15 cellular contexts compared by ENCODE assay signal in genomic region chr3:47469616-47470015, GRCh38.
"Had no signal": no experiment of that assay in that cellular context is flagged by ENCODE, and none has a peak within 500 bp of the region (broad histone marks: within the 10 kb centered on the region; RNA-seq: fewer than 3 reads in every experiment).

No MANE protein-coding gene starts in this region.

- H3K27me3 ChIP-seq: neural progenitor cell, pancreas, SJSA1, tibial artery had no signal

- H3K4me3 ChIP-seq: neural progenitor cell, pancreas, SJSA1, tibial artery had no signal

- DNase-seq: activated CD4-positive, alpha-beta T cell treated with anti-CD3 and anti-CD28 coated beads, Interleukin-2, amount 50 U/mL, for 48 hours; activated CD4-positive, CD25-positive, alpha-beta regulatory T cell treated with anti-CD3 and anti-CD28 coated beads, Interleukin-2, amount 50 U/mL, for 72 hours; activated gamma-delta T cell; activated naive CD8-positive, alpha-beta T cell treated with anti-CD3 and anti-CD28 coated beads for 36 hours; activated T-cell treated with anti-CD3 and anti-CD28 coated beads, Interleukin-2, amount 50 U/mL, for 4 hours; aorta; glutamatergic neuron; left cardiac atrium; mesenchymal stem cell; retina; stimulated activated CD4-positive, alpha-beta T cell treated with anti-CD3 and anti-CD28 coated beads, Interleukin-4, amount 100 ng/mL, for 4 hours; tibial artery had no signal

- H3K27me3 Mint-ChIP-seq: activated naive CD8-positive, alpha-beta T cell treated with anti-CD3 and anti-CD28 coated beads for 36 hours had no signal

- H3K9me3 Mint-ChIP-seq: activated T-cell treated with anti-CD3 and anti-CD28 coated beads, Interleukin-2, amount 50 U/mL, for 4 hours had no signal

- ATAC-seq: activated T-cell treated with anti-CD3 and anti-CD28 coated beads, Interleukin-2, amount 50 U/mL, for 4 hours; left cardiac atrium; pancreas had no signal

- H3K9me3 ChIP-seq: pancreas, SJSA1, tibial artery had no signal

- H3K4me3 Mint-ChIP-seq: activated naive CD8-positive, alpha-beta T cell treated with anti-CD3 and anti-CD28 coated beads for 36 hours; activated T-cell treated with anti-CD3 and anti-CD28 coated beads, Interleukin-2, amount 50 U/mL, for 4 hours; neural progenitor cell had no signal

- H3K27ac ChIP-seq: neural progenitor cell, pancreas, SJSA1, tibial artery had no signal

- H3K27ac Mint-ChIP-seq: activated naive CD8-positive, alpha-beta T cell treated with anti-CD3 and anti-CD28 coated beads for 36 hours; neural progenitor cell had no signal

- H3K36me3 ChIP-seq: pancreas, SJSA1, tibial artery had no signal
